Comparison of ENCODE assay signal across 19 cellular contexts in the genomic region with DNA sequence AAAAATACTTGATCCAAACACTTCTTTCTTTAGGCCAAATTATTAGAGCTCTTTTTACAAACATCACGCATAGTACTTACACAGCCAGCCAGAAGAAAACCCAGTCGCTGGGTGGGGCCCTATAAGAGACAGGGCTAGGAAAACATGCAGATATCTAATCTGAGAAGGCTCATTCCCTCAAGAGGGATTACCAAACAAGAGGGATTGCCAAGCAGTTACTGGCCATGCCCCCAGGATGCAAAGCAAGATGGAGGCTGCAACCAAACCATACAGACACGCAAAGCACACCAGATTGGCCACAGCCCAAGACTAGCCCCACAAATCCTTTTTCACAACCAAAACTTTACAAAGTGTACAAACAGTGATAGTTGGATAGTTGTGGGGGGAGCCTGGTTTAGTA.
DNase-seq lines count a peak whose midpoint lies in the region; ATAC-seq and TF ChIP-seq lines count a peak whose summit lies in the region.
"Had no signal": no experiment of that assay in that cellular context is flagged by ENCODE, and none has a peak within 500 bp of the region (broad histone marks: within the 10 kb centered on the region; RNA-seq: fewer than 3 reads in every experiment).

No MANE protein-coding gene starts in this region.

- H3K27ac ChIP-seq in CD8-positive, alpha-beta memory T cell (ENCODE audit: low read depth, low read length) = peak overlapping the region; percentile 65
- H3K27ac ChIP-seq in HEK293 (ENCODE audit: extremely low read depth, low read depth, low read length) = no peak overlapping the region
- no peak overlapping the region for H3K27ac ChIP-seq in endodermal cell (ENCODE audit: low read depth, low read length)
- H3K27ac ChIP-seq: gastrocnemius medialis, neural progenitor cell had no signal

- H3K27me3 ChIP-seq in CD8-positive, alpha-beta memory T cell (ENCODE audit: insufficient read depth, low read length, poor library complexity, severe bottlenecking) = no peaks in the 10 kb centered on the region
- no peaks in the 10 kb centered on the region for H3K27me3 ChIP-seq in endodermal cell (ENCODE audit: control insufficient read depth, insufficient read depth, low read length, poor library complexity, severe bottlenecking)
- H3K27me3 ChIP-seq: gastrocnemius medialis, neural progenitor cell, transverse colon had no signal

- intact Hi-C loops in head of caudate nucleus (cut with DNase I) = no loop called here

- TF ChIP-seq CTCF in HEK293 (tag by site-specific recombination; IDR thresholded peaks at IDR 0.05) = no peak
- no peak for TF ChIP-seq CTCF in endodermal cell (conservative IDR thresholded peaks at IDR 0.05)

- no peak overlapping the region for H3K4me3 ChIP-seq in CD8-positive, alpha-beta memory T cell (ENCODE audit: low read length)
- H3K4me3 ChIP-seq in HEK293 (ENCODE audit: low read depth, low read length) (no peak overlapping the region), endodermal cell (ENCODE audit: low read length) (peak overlapping the region; percentile 14)
- H3K4me3 ChIP-seq: gastrocnemius medialis, GM23338, neural progenitor cell, transverse colon had no signal

- H3K9ac ChIP-seq in endodermal cell (ENCODE audit: extremely low read depth, low read length, poor library complexity, severe bottlenecking) = no peak overlapping the region
- H3K9ac ChIP-seq: neural progenitor cell had no signal

- ATAC-seq in HG02840 (IDR thresholded peaks at IDR 0.05; ENCODE audit: low FRiP score, unreplicated experiment) = no peak
- ATAC-seq: activated T-cell treated with anti-CD3 and anti-CD28 coated beads, Interleukin-2, amount 50 U/mL, for 72 hours; gastrocnemius medialis; GM23338 had no signal

- H3K9me3 Mint-ChIP-seq in CD8-positive, alpha-beta memory T cell = peaks cover 0 to 9% (median 2%) of the 10 kb centered on the region in 5 donors
- peaks cover 52% of the 10 kb centered on the region for H3K9me3 Mint-ChIP-seq in endodermal cell

- WGBS in endodermal cell (ENCODE audit: insufficient coverage in 1 of 2, insufficient read length in 1 of 2), 2 experiments = 88 to 100% methylated on average over 1 to 3 of the region's 3 CpGs

- POLR2A ChIA-PET in CD8-positive, alpha-beta memory T cell (lab: Charles Lee) = no interaction called here
- POLR2A ChIA-PET in HEK293 (lab: Yijun Ruan, JAX) = no interaction called here

- no peak for DNase-seq in CD8-positive, alpha-beta memory T cell
- DNase-seq in NOMO-1 treated with DMSO at 0.1 percent for 48 hours (lab: John Stamatoyannopoulos, UW; ENCODE audit: unreplicated experiment) (peak; percentile 35), endodermal cell (no peak), head of caudate nucleus (no peak)
- no peak for DNase-seq in central memory CD4-positive, alpha-beta T cell
- no peak for DNase-seq in activated naive CD4-positive, alpha-beta T cell treated with Interleukin-2 at 50 U/mL for 16 hours
- DNase-seq: activated CD4-positive, alpha-beta T cell treated with anti-CD3 and anti-CD28 coated beads, Interleukin-2, amount 50 U/mL, for 4 hours; activated T-cell treated with anti-CD3 and anti-CD28 coated beads, Interleukin-2, amount 50 U/mL, for 72 hours; mesendoderm; NCI-H146; NCI-H345; stimulated activated CD4-positive, alpha-beta T cell treated with anti-CD3 and anti-CD28 coated beads, Interleukin-4, amount 100 ng/mL, for 1 hour had no signal

- H3K4me1 Mint-ChIP-seq in CD8-positive, alpha-beta memory T cell = no peaks in the 10 kb centered on the region
- no peaks in the 10 kb centered on the region for H3K4me1 Mint-ChIP-seq in endodermal cell
- H3K4me1 Mint-ChIP-seq: central memory CD8-positive, alpha-beta T cell; GM23338 had no signal

- H3K27me3 Mint-ChIP-seq in CD8-positive, alpha-beta memory T cell = peaks cover 3 to 26% of the 10 kb centered on the region in 2 donors
- H3K27me3 Mint-ChIP-seq in endodermal cell (ENCODE audit: insufficient read depth) = no peaks in the 10 kb centered on the region

- H3K36me3 Mint-ChIP-seq in CD8-positive, alpha-beta memory T cell = no peaks in the 10 kb centered on the region
- no peaks in the 10 kb centered on the region for H3K36me3 Mint-ChIP-seq in endodermal cell (ENCODE audit: low read depth)

- CTCF ChIA-PET in CD8-positive, alpha-beta memory T cell (lab: Charles Lee) = no interaction called here
- CTCF ChIA-PET in HEK293 (lab: Yijun Ruan, JAX) = no interaction called here

- H3K9me3 ChIP-seq in CD8-positive, alpha-beta memory T cell (ENCODE audit: low read length) = no peaks in the 10 kb centered on the region
- H3K9me3 ChIP-seq in HEK293 (ENCODE audit: control insufficient read depth, insufficient read depth, low read depth, low read length) = no peaks in the 10 kb centered on the region
- peaks cover 50% of the 10 kb centered on the region for H3K9me3 ChIP-seq in endodermal cell (ENCODE audit: control insufficient read depth, low read length)

- no peak overlapping the region for H3K4me3 Mint-ChIP-seq in CD8-positive, alpha-beta memory T cell
- no peak overlapping the region for H3K4me3 Mint-ChIP-seq in endodermal cell
- H3K4me3 Mint-ChIP-seq: activated T-cell treated with anti-CD3 and anti-CD28 coated beads, Interleukin-2, amount 50 U/mL, for 72 hours; central memory CD8-positive, alpha-beta T cell; GM23338; neural progenitor cell had no signal

- H3K4me1 ChIP-seq in CD8-positive, alpha-beta memory T cell (ENCODE audit: insufficient read depth, low read length) = no peaks in the 10 kb centered on the region
- no peaks in the 10 kb centered on the region for H3K4me1 ChIP-seq in HEK293 (ENCODE audit: control insufficient read depth, insufficient read depth, low read length)
- no peaks in the 10 kb centered on the region for H3K4me1 ChIP-seq in endodermal cell (ENCODE audit: control insufficient read depth, insufficient read depth, low read length)
- H3K4me1 ChIP-seq: gastrocnemius medialis, neural progenitor cell, transverse colon had no signal

- H3K27ac Mint-ChIP-seq in CD8-positive, alpha-beta memory T cell = no peak overlapping the region
- H3K27ac Mint-ChIP-seq in endodermal cell = no peak overlapping the region
- H3K27ac Mint-ChIP-seq: activated T-cell treated with anti-CD3 and anti-CD28 coated beads, Interleukin-2, amount 50 U/mL, for 72 hours; GM23338; neural progenitor cell had no signal

- H3K36me3 ChIP-seq in CD8-positive, alpha-beta memory T cell (ENCODE audit: insufficient read depth, low read length) = no peaks in the 10 kb centered on the region
- H3K36me3 ChIP-seq in HEK293 (ENCODE audit: control insufficient read depth in 2 of 2, insufficient read depth in 1 of 2, low read length in 2 of 2) (peaks cover 0 to 20% of the 10 kb centered on the region in 2 experiments; a peak in 1 of 3 replicates), endodermal cell (ENCODE audit: control insufficient read depth, insufficient read depth, low read length) (no peaks in the 10 kb centered on the region)
- H3K36me3 ChIP-seq: gastrocnemius medialis, neural progenitor cell, transverse colon had no signal

TF ChIP-seq in HEK293, 187 proteins besides CTCF, POLR2A, EP300 and RAD21 (continues in another document):
- TF ChIP-seq ZBTB20 (tag by site-specific recombination; IDR thresholded peaks at IDR 0.05) (0 out of 2 replicates have a peak, but pooled peaks have one; percentile 23), ZBTB11 (tag by site-specific recombination; conservative IDR thresholded peaks at IDR 0.05; ENCODE audit: low read depth) (peak; percentile 27; the same call in 1 of the 2 replicates), MZF1 (tag by site-specific recombination; IDR thresholded peaks at IDR 0.05; ENCODE audit: borderline replicate concordance) (peak; percentile 100), ZNF76 (tag by site-specific recombination; IDR thresholded peaks at IDR 0.05; ENCODE audit: borderline replicate concordance, low read depth) (peak; percentile 39; the same call in 1 of the 2 replicates), YY1 (tag by site-specific recombination; IDR thresholded peaks at IDR 0.05) (peak; percentile 34; the same call in 1 of the 2 replicates), GLIS1 (tag by site-specific recombination; IDR thresholded peaks at IDR 0.05) (no peak), HOXC10 (CRISPR knock-in tag; IDR thresholded peaks at IDR 0.05) (no peak), ZBTB17 (tag by site-specific recombination; IDR thresholded peaks at IDR 0.05) (peak; percentile 85), IKZF3 (tag by site-specific recombination; IDR thresholded peaks at IDR 0.05) (peak; percentile 51; the same call in 1 of the 2 replicates)
